ENCODE assay signal across 1 cellular context in genomic region chr10:125049216-125049903, GRCh38.
TF ChIP-seq lines count a peak whose summit lies in the region.

No MANE protein-coding gene starts in this region.

TF ChIP-seq in K562, 482 proteins besides CTCF, POLR2A, EP300 and RAD21 (continued from another document):
- 0 out of 4 replicates have a peak, but pooled peaks of 1 of the 2 experiments have one; percentile 9 for TF ChIP-seq HDAC1 (IDR thresholded peaks at IDR 0.05)
- no peak for TF ChIP-seq GABPA (tag; conservative IDR thresholded peaks at IDR 0.05; ENCODE audit: low read depth)
- TF ChIP-seq TEAD4 (IDR thresholded peaks at IDR 0.05; ENCODE audit: low read length): peak; percentile 94
- no peak for TF ChIP-seq TEAD4 (CRISPR knock-in tag; IDR thresholded peaks at IDR 0.05; ENCODE audit: borderline replicate concordance)
- TF ChIP-seq CXXC5 (CRISPR knock-in tag; IDR thresholded peaks at IDR 0.05): peak; percentile 67
- peak; percentile 74 for TF ChIP-seq FOXM1 (IDR thresholded peaks at IDR 0.05; ENCODE audit: low read depth)
- TF ChIP-seq FOXM1 (CRISPR knock-in tag; IDR thresholded peaks at IDR 0.05; ENCODE audit: low read depth): no peak
- TF ChIP-seq CBFA2T2 (conservative IDR thresholded peaks at IDR 0.05): peak; percentile 94
- TF ChIP-seq USF1 (CRISPR knock-in tag; IDR thresholded peaks at IDR 0.05): no peak
- no peak for TF ChIP-seq IFI16 (CRISPR knock-in tag; IDR thresholded peaks at IDR 0.05)
- peak; percentile 69; the same call in 1 of the 2 replicates for TF ChIP-seq CC2D1A (IDR thresholded peaks at IDR 0.05)
- TF ChIP-seq E2F4 (CRISPR knock-in tag; IDR thresholded peaks at IDR 0.05; ENCODE audit: low read depth): no peak
- no peak for TF ChIP-seq CBX5 (IDR thresholded peaks at IDR 0.05; ENCODE audit: borderline replicate concordance, low read depth)
- TF ChIP-seq MTA2 (IDR thresholded peaks at IDR 0.05; ENCODE audit: low read depth): peak; percentile 87
- TF ChIP-seq TCF3 (CRISPR knock-in tag; IDR thresholded peaks at IDR 0.05): peak; percentile 92
